Comparison of ENCODE assay signal across 9 cellular contexts in the genomic region with DNA sequence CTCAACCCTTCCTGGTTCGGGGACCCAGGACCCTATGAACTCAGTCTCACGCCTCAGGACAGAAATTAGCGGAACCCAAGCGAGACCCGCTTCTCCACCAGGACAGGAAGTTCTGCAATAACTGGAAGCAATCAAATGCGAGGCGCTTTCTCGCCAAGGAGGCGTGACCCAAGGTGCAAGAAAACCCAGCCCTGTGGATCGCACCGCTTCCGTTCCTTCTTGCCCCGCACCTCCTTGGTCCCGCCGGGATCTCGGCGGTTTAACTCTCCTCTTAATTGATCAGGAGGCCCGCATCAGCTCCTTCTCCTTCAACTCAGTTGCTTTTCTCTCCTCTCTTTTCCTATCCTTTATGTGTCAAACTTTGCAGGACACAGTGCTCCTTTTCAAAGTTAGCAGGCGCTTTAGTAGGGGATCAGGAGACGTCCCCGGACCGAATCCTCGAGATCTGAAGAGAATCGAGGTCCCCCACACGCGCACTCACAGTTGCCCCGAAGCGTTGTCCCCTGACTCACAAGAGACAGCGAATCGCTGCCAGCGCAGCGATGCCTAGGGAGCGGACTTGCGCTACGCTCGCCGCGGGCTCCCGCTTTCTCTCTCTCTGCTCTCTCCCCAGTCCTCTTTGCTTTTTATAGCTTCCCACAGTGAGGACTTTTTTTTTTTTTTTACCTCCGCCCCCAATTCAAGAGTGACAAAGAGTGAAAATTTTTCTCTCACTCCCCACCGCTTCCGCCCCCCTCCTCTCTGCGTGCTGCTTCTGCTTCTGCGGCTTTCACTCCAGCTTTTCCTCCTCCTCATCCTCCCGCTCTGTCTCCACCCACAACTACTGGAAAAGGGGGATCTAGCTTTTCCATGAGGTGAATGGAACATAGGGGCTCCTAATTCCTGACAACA. TPM values are rescaled to one million over a fixed set of nuclear protein-coding genes. Genes with fewer than 3 reads are reported as not detected.
DNase-seq lines count a peak whose midpoint lies in the region; ATAC-seq and TF ChIP-seq lines count a peak whose summit lies in the region.
"Had no signal": no experiment of that assay in that cellular context is flagged by ENCODE, and none has a peak within 500 bp of the region (broad histone marks: within the 10 kb centered on the region; RNA-seq: fewer than 3 reads in every experiment).

A gene with protein sequence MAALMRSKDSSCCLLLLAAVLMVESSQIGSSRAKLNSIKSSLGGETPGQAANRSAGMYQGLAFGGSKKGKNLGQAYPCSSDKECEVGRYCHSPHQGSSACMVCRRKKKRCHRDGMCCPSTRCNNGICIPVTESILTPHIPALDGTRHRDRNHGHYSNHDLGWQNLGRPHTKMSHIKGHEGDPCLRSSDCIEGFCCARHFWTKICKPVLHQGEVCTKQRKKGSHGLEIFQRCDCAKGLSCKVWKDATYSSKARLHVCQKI (minus strand): TSS at position 603 of the 891 bp plus-strand sequence. CDS start 722 bp downstream, outside the sequence.

- DNase-seq in AG10803 (ENCODE audit: low read depth), result peak; percentile 41
- no peak for DNase-seq in HFFc6
- DNase-seq in activated CD4-positive, alpha-beta memory T cell treated with anti-CD3 and anti-CD28 coated beads for 36 hours, result peak; percentile 19
- no peak for DNase-seq in heart right ventricle
- peak; percentile 8 for DNase-seq in prostate gland (ENCODE audit: low spot score)
- no peak for DNase-seq in NK-92 treated with Interleukin-12 subunit alpha and Interleukin-12 subunit beta, amount 100 ng/mL, for 24 hours (lab: John Stamatoyannopoulos, UW)
- DNase-seq in NCI-H128 (lab: John Stamatoyannopoulos, UW; ENCODE audit: unreplicated experiment), result no peak
- no peak for DNase-seq in stimulated activated CD4-positive, alpha-beta T cell treated with anti-CD3 and anti-CD28 coated beads, Interleukin-4, amount 100 ng/mL, for 4 hours

- CTCF ChIA-PET in activated CD4-positive, alpha-beta memory T cell treated with anti-CD3 and anti-CD28 coated beads for 36 hours (lab: Charles Lee), result no interaction called here

- H3K36me3 Mint-ChIP-seq in HFFc6 (ENCODE audit: low read depth), result no peaks in the 10 kb centered on the region
- H3K36me3 Mint-ChIP-seq in activated CD4-positive, alpha-beta memory T cell treated with anti-CD3 and anti-CD28 coated beads for 36 hours, result no peaks in the 10 kb centered on the region

- H3K4me3 Mint-ChIP-seq in HFFc6, result peak within 1 kb of the TSS; percentile 95
- H3K4me3 Mint-ChIP-seq in activated CD4-positive, alpha-beta memory T cell treated with anti-CD3 and anti-CD28 coated beads for 36 hours, result peak within 1 kb of the TSS; percentile 52

- peaks cover 39% of the 10 kb centered on the region for H3K4me1 Mint-ChIP-seq in HFFc6 (ENCODE audit: low read depth)
- peaks cover 27% of the 10 kb centered on the region for H3K4me1 Mint-ChIP-seq in activated CD4-positive, alpha-beta memory T cell treated with anti-CD3 and anti-CD28 coated beads for 36 hours (ENCODE audit: low read depth)

- 0 to 1% methylated on average over 45 of the region's 45 CpGs for whole genome bisulfite sequencing in heart right ventricle, 2 donors
- WGBS in prostate gland, result 1% methylated on average over 45 of the region's 45 CpGs

- H3K27me3 ChIP-seq in heart right ventricle (peaks cover 0 to 96% (median 71%) of the 10 kb centered on the region in 7 donors), prostate gland (replicated peaks; ENCODE audit: insufficient read depth) (peaks cover 5% of the 10 kb centered on the region)

- H3K27ac ChIP-seq in heart right ventricle (no peak within 1 kb of the TSS), prostate gland (no peak within 1 kb of the TSS)

- H3K27me3 Mint-ChIP-seq in HFFc6 (ENCODE audit: insufficient read depth), result peaks cover 51% of the 10 kb centered on the region
- peaks cover 62% of the 10 kb centered on the region for H3K27me3 Mint-ChIP-seq in activated CD4-positive, alpha-beta memory T cell treated with anti-CD3 and anti-CD28 coated beads for 36 hours

- H3K36me3 ChIP-seq in heart right ventricle, result no peaks in the 10 kb centered on the region
- no peaks in the 10 kb centered on the region for H3K36me3 ChIP-seq in prostate gland

- no peak for TF ChIP-seq POLR2A in prostate gland (IDR thresholded peaks at IDR 0.05)

- POLR2A ChIA-PET in activated CD4-positive, alpha-beta memory T cell treated with anti-CD3 and anti-CD28 coated beads for 36 hours (lab: Charles Lee), result no interaction called here

- intact Hi-C loops in activated CD4-positive, alpha-beta memory T cell treated with anti-CD3 and anti-CD28 coated beads for 36 hours (cut with micrococcal nuclease), result loop anchor here (5.0 kb wide), 1 partner anchor 146 kb away; no protein-coding TSS in a partner anchor
- intact Hi-C loops in heart right ventricle (cut with DNase I), result loop anchor here in 1 of 10 donors (10.0 kb wide), 1 partner anchor 149 kb away; no protein-coding TSS in a partner anchor
- intact Hi-C loops in prostate gland (cut with DNase I), result loop anchor here (10.0 kb wide), 1 partner anchor 149 kb away; no protein-coding TSS in a partner anchor

- H3K27ac Mint-ChIP-seq in HFFc6, result no peak within 1 kb of the TSS
- H3K27ac Mint-ChIP-seq in activated CD4-positive, alpha-beta memory T cell treated with anti-CD3 and anti-CD28 coated beads for 36 hours, result no peak within 1 kb of the TSS

- peak within 1 kb of the TSS; percentile 70 for H3K4me3 ChIP-seq in AG10803 (ENCODE audit: low read length)
- peak within 1 kb of the TSS; percentile 23 to 54 (median 45) for H3K4me3 ChIP-seq in heart right ventricle
- H3K4me3 ChIP-seq in prostate gland, result peak within 1 kb of the TSS; percentile 14 to 26

- H3K9me3 ChIP-seq in heart right ventricle (no peaks in the 10 kb centered on the region), prostate gland (no peaks in the 10 kb centered on the region)

- TF ChIP-seq CTCF in AG10803 (conservative IDR thresholded peaks at IDR 0.05; ENCODE audit: low read length) (no peak), HFFc6 (IDR thresholded peaks at IDR 0.05) (no peak), heart right ventricle (IDR thresholded peaks at IDR 0.05) (no peak), prostate gland (IDR thresholded peaks at IDR 0.05) (no peak)

- H3K9me3 Mint-ChIP-seq in HFFc6, result no peaks in the 10 kb centered on the region; the same call in 1 of the 2 replicates
- no peaks in the 10 kb centered on the region for H3K9me3 Mint-ChIP-seq in activated CD4-positive, alpha-beta memory T cell treated with anti-CD3 and anti-CD28 coated beads for 36 hours

- H3K4me1 ChIP-seq in heart right ventricle (peaks cover 0 to 33% (median 22%) of the 10 kb centered on the region in 9 donors), prostate gland (replicated peaks) (no peaks in the 10 kb centered on the region)

- ATAC-seq in heart right ventricle, result peak in 4 of 8 donors; percentile 18 to 35 (median 28)

RNA-seq across cellular contexts. Expression of the gene that starts here (rescaled TPM):
- total RNA-seq in HFFc6 (2021; fragmentation: NEBNext Ultra II Directional; extraction: Animal tissue kit (Norgen Biotek cat#: 25700)), result under 1 TPM; 0.15 to 0.50 (median 0.20) TPM
- total RNA-seq in activated CD4-positive, alpha-beta memory T cell treated with anti-CD3 and anti-CD28 coated beads for 36 hours, result not detected
- total RNA-seq in heart right ventricle (1 to 10 TPM in 7 of 10 donors, under 1 TPM in 3; 0.18 to 3.9 (median 2.2) TPM), prostate gland (under 1 TPM; 0.17 to 0.73 TPM)
- polyA plus RNA-seq in heart right ventricle, result 1 to 10 TPM in 1 of 2 donors, under 1 TPM in 1; 0.15 to 1.2 TPM
- total RNA-seq: dermis microvascular lymphatic vessel endothelial cell had no signal

Comparison
In these comparisons a context has a peak if more than half of its experiments do, and no peak if none do; other contexts are left out.
1. Peak in DNase-seq in activated CD4-positive, alpha-beta memory T cell treated with anti-CD3 and anti-CD28 coated beads for 36 hours; RNA of the gene not detected or under 1 TPM.
2. Peak in DNase-seq and H3K4me3 ChIP-seq in prostate gland; RNA of the gene not detected or under 1 TPM.
3. H3K4me3 ChIP-seq: peak in every context shown above with its lines; median percentile 70 in AG10803; 45 in heart right ventricle; 20 in prostate gland.